9 cellular contexts compared by ENCODE assay signal in the genomic region with DNA sequence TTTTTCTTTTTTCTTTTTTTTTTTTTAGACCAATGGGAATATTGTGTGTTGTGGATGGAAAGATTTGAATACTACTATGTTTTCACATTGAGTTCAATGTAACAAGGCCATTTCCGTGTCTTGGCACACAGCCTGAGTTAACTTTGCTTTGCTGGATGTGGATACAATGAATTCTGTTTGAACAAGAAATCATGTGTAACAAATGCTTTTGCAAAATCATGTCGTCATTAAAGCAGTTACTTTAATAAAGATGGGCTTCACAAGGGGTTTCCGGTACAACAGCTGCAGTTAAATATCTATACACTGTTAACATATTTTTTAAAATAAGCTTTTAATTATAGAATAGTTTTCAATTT. TPM values are rescaled to one million over a fixed set of nuclear protein-coding genes. Genes with fewer than 3 reads are reported as not detected.
DNase-seq lines count a peak whose midpoint lies in the region; ATAC-seq and TF ChIP-seq lines count a peak whose summit lies in the region.
"Had no signal": no experiment of that assay in that cellular context is flagged by ENCODE, and none has a peak within 500 bp of the region (broad histone marks: within the 10 kb centered on the region; RNA-seq: fewer than 3 reads in every experiment).

No MANE protein-coding gene starts in this region.

- H3K27me3 Mint-ChIP-seq in activated CD4-positive, alpha-beta T cell treated with anti-CD3 and anti-CD28 coated beads for 36 hours: peaks cover 12% of the 10 kb centered on the region

- H3K9me3 Mint-ChIP-seq in activated CD4-positive, alpha-beta T cell treated with anti-CD3 and anti-CD28 coated beads for 36 hours (ENCODE audit: low read depth): peaks cover 2% of the 10 kb centered on the region

- no peaks in the 10 kb centered on the region for H3K9me3 ChIP-seq in thoracic aorta

- H3K27me3 ChIP-seq in thoracic aorta (replicated peaks; ENCODE audit: insufficient read depth): no peaks in the 10 kb centered on the region
- H3K27me3 ChIP-seq in H7 (ENCODE audit: control insufficient read depth, insufficient read depth, low read length): no peaks in the 10 kb centered on the region

- POLR2A ChIA-PET in activated CD4-positive, alpha-beta T cell treated with anti-CD3 and anti-CD28 coated beads for 36 hours (lab: Charles Lee): no interaction called here

- DNase-seq in NCI-H1417 (lab: John Stamatoyannopoulos, UW): peak in 2 of 3 experiments; percentile 7 to 47
- no peak for DNase-seq in NCI-H1417 treated with DMSO at 0.1 percent for 48 hours (lab: John Stamatoyannopoulos, UW)
- DNase-seq in NCI-H345 treated with DMSO at 0.1 percent for 48 hours (lab: John Stamatoyannopoulos, UW; ENCODE audit: unreplicated experiment): peak; percentile 60
- peak; percentile 57 for DNase-seq in left cardiac atrium
- DNase-seq in thoracic aorta (ENCODE audit: low spot score): no peak
- DNase-seq in coronary artery (ENCODE audit: low spot score): no peak
- no peak for DNase-seq in activated CD4-positive, alpha-beta T cell treated with anti-CD3 and anti-CD28 coated beads for 36 hours
- DNase-seq in H7: no peak

- H3K27ac Mint-ChIP-seq in activated CD4-positive, alpha-beta T cell treated with anti-CD3 and anti-CD28 coated beads for 36 hours: no peak overlapping the region

- TF ChIP-seq CTCF in thoracic aorta (IDR thresholded peaks at IDR 0.05) (no peak), coronary artery (IDR thresholded peaks at IDR 0.05) (no peak)

- peak overlapping the region; percentile 30 for H3K4me3 ChIP-seq in thoracic aorta
- no peak overlapping the region for H3K4me3 ChIP-seq in coronary artery
- H3K4me3 ChIP-seq in H7 (ENCODE audit: insufficient read depth, low read depth, low read length): no peak overlapping the region

- H3K27ac ChIP-seq in thoracic aorta: peak overlapping the region in 1 of 2 donors; percentile 67
- H3K27ac ChIP-seq in coronary artery: peak overlapping the region in 1 of 2 donors; percentile 26
- H3K27ac ChIP-seq: 22Rv1 had no signal

- CTCF ChIA-PET in activated CD4-positive, alpha-beta T cell treated with anti-CD3 and anti-CD28 coated beads for 36 hours (lab: Charles Lee): interaction anchor here (0.6 to 0.7 kb wide), 2 partner anchors 15 to 123 kb away, joined by 3 to 6 read pairs; no protein-coding TSS in a partner anchor

- no peaks in the 10 kb centered on the region for H3K36me3 Mint-ChIP-seq in activated CD4-positive, alpha-beta T cell treated with anti-CD3 and anti-CD28 coated beads for 36 hours (ENCODE audit: low read depth)

- no peaks in the 10 kb centered on the region for H3K36me3 ChIP-seq in thoracic aorta
- H3K36me3 ChIP-seq in H7 (replicated peaks; ENCODE audit: control insufficient read depth, insufficient read depth, low read length): no peaks in the 10 kb centered on the region

- no peak overlapping the region for H3K4me3 Mint-ChIP-seq in activated CD4-positive, alpha-beta T cell treated with anti-CD3 and anti-CD28 coated beads for 36 hours

- intact Hi-C loops in left cardiac atrium (cut with DNase I): no loop called here
- intact Hi-C loops in activated CD4-positive, alpha-beta T cell treated with anti-CD3 and anti-CD28 coated beads for 36 hours (cut with DNase I, micrococcal nuclease): no loop called here

- H3K4me1 ChIP-seq in thoracic aorta (ENCODE audit: control insufficient read depth in 1 of 2, low read depth in 2 of 2): peaks cover 18 to 26% of the 10 kb centered on the region in 2 donors

- ATAC-seq in left cardiac atrium: peak in 1 of 2 donors; percentile 43
- ATAC-seq in thoracic aorta (ENCODE audit: insufficient number of reproducible peaks, low FRiP score, low read depth): no peak
- ATAC-seq in activated CD4-positive, alpha-beta T cell treated with anti-CD3 and anti-CD28 coated beads for 36 hours: no peak

- H3K4me1 Mint-ChIP-seq in activated CD4-positive, alpha-beta T cell treated with anti-CD3 and anti-CD28 coated beads for 36 hours: no peaks in the 10 kb centered on the region

RNA-seq across cellular contexts. Expression of gene ENTPD1, which starts 13.5 kb away (rescaled TPM):
- total RNA-seq in left cardiac atrium (10 to 100 TPM; 11.8 to 18.5 TPM), thoracic aorta (10 to 100 TPM; 32.1 to 63.6 TPM)
- under 1 TPM in 1 of 2 experiments, not detected in 1; 0.37 TPM for total RNA-seq in activated CD4-positive, alpha-beta T cell treated with anti-CD3 and anti-CD28 coated beads for 36 hours
- total RNA-seq in H7 (2014; rRNA removed; shearing (Covaris generic)): 0.42 and 0.92 TPM in 2 replicates

RNA-seq across cellular contexts. Expression of gene TCTN3, which starts 48.8 kb away (rescaled TPM):
- 10 to 100 TPM; 13.4 to 20.2 TPM for total RNA-seq in left cardiac atrium
- total RNA-seq in thoracic aorta: 10 to 100 TPM; 10.3 to 25.3 TPM
- total RNA-seq in activated CD4-positive, alpha-beta T cell treated with anti-CD3 and anti-CD28 coated beads for 36 hours: 10 to 100 TPM; 19.4 to 20.0 TPM
- total RNA-seq in H7 (2014; rRNA removed; shearing (Covaris generic)): 31.5 and 35.8 TPM in 2 replicates

Comparison
In these comparisons a context has a peak if more than half of its experiments do, and no peak if none do; other contexts are left out.
1. DNase-seq: peak in NCI-H1417 (2 of 3), NCI-H345 treated with DMSO at 0.1 percent for 48 hours (single experiment) and left cardiac atrium (single experiment); none in NCI-H1417 treated with DMSO at 0.1 percent for 48 hours (single experiment), thoracic aorta (single experiment), coronary artery (single experiment), activated CD4-positive, alpha-beta T cell treated with anti-CD3 and anti-CD28 coated beads for 36 hours (single experiment) and H7 (single experiment).